In genomic region chrX:40107291-40108083, GRCh38 we compare ENCODE assay signal across 8 cellular contexts. TPM values are rescaled to one million over a fixed set of nuclear protein-coding genes. Genes with fewer than 3 reads are reported as not detected.
A peak's percentile ranks its signal among the peaks of the same experiment; 100 is the strongest.
DNase-seq lines count a peak whose midpoint lies in the region; ATAC-seq lines count a peak whose summit lies in the region.

No MANE protein-coding gene starts in this region.

- intact Hi-C loops in cardiac septum (cut with DNase I), result loop anchor here (2.0 to 10.0 kb wide), 2 partner anchors 43 to 373 kb away; no protein-coding TSS in a partner anchor
- intact Hi-C loops in posterior cingulate gyrus (cut with DNase I), result loop anchor here (2.0 to 5.0 kb wide), 2 partner anchors 45 to 95 kb away; no protein-coding TSS in a partner anchor

- POLR2A ChIA-PET in activated CD4-positive, alpha-beta memory T cell treated with anti-CD3 and anti-CD28 coated beads, Interleukin-2, amount 10 ng/mL, durations not matched to agents 7 days and 5 days (lab: Charles Lee), result interaction anchor here (0.8 to 18.0 kb wide), 5 partner anchors 12 to 1301 kb away, joined by 3 to 387 read pairs (median 6); partner anchors contain the start of gene BCOR

- ATAC-seq in HG03442 (IDR thresholded peaks at IDR 0.05; ENCODE audit: unreplicated experiment), result no peak
- no peak for ATAC-seq in GM18858 (IDR thresholded peaks at IDR 0.05; ENCODE audit: unreplicated experiment)
- no peak for ATAC-seq in GM18867 (IDR thresholded peaks at IDR 0.05; ENCODE audit: unreplicated experiment)

- DNase-seq in DMS53 (lab: John Stamatoyannopoulos, UW) (peak; percentile 91), LoVo (ENCODE audit: low spot score) (peak; percentile 72), cardiac septum (ENCODE audit: low spot score) (peak; percentile 82), posterior cingulate gyrus (peak in 6 of 10 donors; percentile 36 to 92 (median 68))
- peak; percentile 33 for DNase-seq in activated CD4-positive, alpha-beta memory T cell treated with anti-CD3 and anti-CD28 coated beads, Interleukin-2, amount 10 ng/mL, durations not matched to agents 7 days and 5 days

- no peaks in the 10 kb centered on the region for H3K36me3 Mint-ChIP-seq in activated CD4-positive, alpha-beta memory T cell treated with anti-CD3 and anti-CD28 coated beads, Interleukin-2, amount 10 ng/mL, durations not matched to agents 7 days and 5 days (ENCODE audit: low read depth)

- peaks cover 3% of the 10 kb centered on the region for H3K27me3 Mint-ChIP-seq in activated CD4-positive, alpha-beta memory T cell treated with anti-CD3 and anti-CD28 coated beads, Interleukin-2, amount 10 ng/mL, durations not matched to agents 7 days and 5 days

- H3K4me3 Mint-ChIP-seq in activated CD4-positive, alpha-beta memory T cell treated with anti-CD3 and anti-CD28 coated beads, Interleukin-2, amount 10 ng/mL, durations not matched to agents 7 days and 5 days, result peak overlapping the region; percentile 78

- H3K27ac Mint-ChIP-seq in activated CD4-positive, alpha-beta memory T cell treated with anti-CD3 and anti-CD28 coated beads, Interleukin-2, amount 10 ng/mL, durations not matched to agents 7 days and 5 days, result peak overlapping the region; percentile 85

- peaks cover 18% of the 10 kb centered on the region for H3K4me1 Mint-ChIP-seq in activated CD4-positive, alpha-beta memory T cell treated with anti-CD3 and anti-CD28 coated beads, Interleukin-2, amount 10 ng/mL, durations not matched to agents 7 days and 5 days

- no peaks in the 10 kb centered on the region for H3K9me3 Mint-ChIP-seq in activated CD4-positive, alpha-beta memory T cell treated with anti-CD3 and anti-CD28 coated beads, Interleukin-2, amount 10 ng/mL, durations not matched to agents 7 days and 5 days

- CTCF ChIA-PET in activated CD4-positive, alpha-beta memory T cell treated with anti-CD3 and anti-CD28 coated beads, Interleukin-2, amount 10 ng/mL, durations not matched to agents 7 days and 5 days (lab: Charles Lee), result no interaction called here

RNA-seq across cellular contexts. Expression of gene BCOR, which starts 9.7 kb away (rescaled TPM):
- 10 to 100 TPM; 46.6 to 46.8 TPM for total RNA-seq in activated CD4-positive, alpha-beta memory T cell treated with anti-CD3 and anti-CD28 coated beads, Interleukin-2, amount 10 ng/mL, durations not matched to agents 7 days and 5 days
- total RNA-seq in cardiac septum, result 24.2 TPM

Comparison
In these comparisons a context has a peak if more than half of its experiments do, and no peak if none do; other contexts are left out.
1. DNase-seq: peak in every context shown above with its lines; median percentile 91 in DMS53; 82 in cardiac septum; 72 in LoVo; 68 in posterior cingulate gyrus; 33 in activated CD4-positive, alpha-beta memory T cell treated with anti-CD3 and anti-CD28 coated beads, Interleukin-2, amount 10 ng/mL, durations not matched to agents 7 days and 5 days.